Comparison of ENCODE assay signal across 8 cellular contexts in the genomic region with DNA sequence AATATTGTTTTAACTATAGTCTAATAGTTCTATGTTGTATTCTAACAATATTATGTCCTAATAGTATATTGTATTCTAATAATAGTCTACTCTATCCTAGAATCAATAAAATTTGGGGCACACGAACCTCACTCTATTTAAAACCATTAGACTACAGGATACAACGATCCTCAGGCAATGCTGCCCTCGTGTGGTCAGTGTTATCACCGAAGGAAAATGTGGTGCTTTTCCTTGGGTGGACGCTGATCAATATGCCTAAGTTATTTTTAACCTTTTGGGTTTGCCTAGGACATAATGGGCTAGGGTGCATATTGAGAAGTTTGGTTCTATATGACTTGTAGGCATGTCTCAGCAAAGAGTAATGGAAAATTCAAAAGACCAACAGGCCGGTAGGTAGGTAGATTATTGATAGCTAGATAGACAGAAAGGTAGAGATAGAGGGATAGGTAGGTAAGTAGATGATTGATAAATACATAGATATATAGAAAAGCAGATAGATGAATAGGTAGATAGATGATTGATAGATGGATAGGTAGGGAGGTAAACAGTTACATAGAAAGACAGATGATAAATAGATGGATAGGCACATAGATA.
A peak's percentile ranks its signal among the peaks of the same experiment; 100 is the strongest.
DNase-seq lines count a peak whose midpoint lies in the region; ATAC-seq and TF ChIP-seq lines count a peak whose summit lies in the region.

No MANE protein-coding gene starts in this region.

- H2AK5ac ChIP-seq in neuronal stem cell (ENCODE audit: low read depth, low read length): no peak overlapping the region

- no peak overlapping the region for H3K4me3 ChIP-seq in esophagus muscularis mucosa
- no peak overlapping the region for H3K4me3 ChIP-seq in neuronal stem cell (ENCODE audit: low read length in 2 of 2)

- no peaks in the 10 kb centered on the region for H3K9me3 Mint-ChIP-seq in Calu3 (ENCODE audit: low read depth, unreplicated experiment)

- H3K9me3 ChIP-seq in esophagus muscularis mucosa (no peaks in the 10 kb centered on the region), neuronal stem cell (replicated peaks in 1 of 2; ENCODE audit: control insufficient read depth in 2 of 2, insufficient read depth in 1 of 2, low read depth in 1 of 2, low read length in 2 of 2) (no peaks in the 10 kb centered on the region)

- H3K27me3 Mint-ChIP-seq in Calu3 (ENCODE audit: unreplicated experiment): no peaks in the 10 kb centered on the region

- TF ChIP-seq EP300 in esophagus muscularis mucosa (IDR thresholded peaks at IDR 0.05): no peak

- no peak overlapping the region for H3K23ac ChIP-seq in neuronal stem cell (ENCODE audit: low read depth, low read length, poor library complexity)

- intact Hi-C loops in Calu3 (cut with micrococcal nuclease; ENCODE audit: unreplicated experiment): loop anchor here (1.0 to 10.0 kb wide), 2 partner anchors 521 to 604 kb away; no protein-coding TSS in a partner anchor
- intact Hi-C loops in esophagus muscularis mucosa (cut with DNase I): loop anchor here (10.0 kb wide), 1 partner anchor 524 kb away; no protein-coding TSS in a partner anchor

- no TSS peak for BruUV-seq in Calu3 (replicated peaks; lab: Mats Ljungman, UMichigan)

- no peak overlapping the region for H2BK5ac ChIP-seq in neuronal stem cell (ENCODE audit: low read length)

- H2BK120ac ChIP-seq in neuronal stem cell (ENCODE audit: low read depth, low read length): no peak overlapping the region

- no peak for TF ChIP-seq POLR2A in esophagus muscularis mucosa (IDR thresholded peaks at IDR 0.05; ENCODE audit: low read depth)

- H3K4ac ChIP-seq in neuronal stem cell (ENCODE audit: low read length): no peak overlapping the region

- ATAC-seq in GM19324 (IDR thresholded peaks at IDR 0.05; ENCODE audit: low FRiP score, unreplicated experiment): peak; percentile 51

- no peak overlapping the region for H3K18ac ChIP-seq in neuronal stem cell (ENCODE audit: low read length)

- H3K4me1 Mint-ChIP-seq in Calu3 (ENCODE audit: low read depth, unreplicated experiment): no peaks in the 10 kb centered on the region

- H3K36me3 Mint-ChIP-seq in Calu3 (ENCODE audit: insufficient read depth, unreplicated experiment): no peaks in the 10 kb centered on the region

- 19% methylated on average over 6 of the region's 6 CpGs for WGBS in esophagus muscularis mucosa
- no CpG with 5 or more reads among the region's 6 CpGs for WGBS in neuronal stem cell (ENCODE audit: extremely low coverage in 2 of 2, insufficient read length in 2 of 2, insufficient replicate concordance in 1 of 2), 2 donors

- H4K8ac ChIP-seq in neuronal stem cell (ENCODE audit: low read depth, low read length): no peak overlapping the region

- H3K27ac ChIP-seq in esophagus muscularis mucosa (replicated peaks in 1 of 4) (no peak overlapping the region), neuronal stem cell (replicated peaks; ENCODE audit: low read length) (no peak overlapping the region)

- H2BK15ac ChIP-seq in neuronal stem cell (ENCODE audit: low read length): no peak overlapping the region

- CTCF ChIA-PET in Calu3 (lab: Charles Lee): interaction anchor here (0.7 to 1.0 kb wide), 2 partner anchors 89 to 521 kb away, joined by 5 to 8 read pairs; no protein-coding TSS in a partner anchor

- no peak overlapping the region for H3K27ac Mint-ChIP-seq in Calu3 (ENCODE audit: unreplicated experiment)

- DNase-seq in Calu3 (peak; percentile 43), NCI-H1048 (lab: John Stamatoyannopoulos, UW) (peak; percentile 5), esophagus muscularis mucosa (ENCODE audit: extremely low spot score) (no peak), neuronal stem cell (ENCODE audit: low spot score) (peak; percentile 23), NCI-H774 (lab: John Stamatoyannopoulos, UW) (no peak)
- peak; percentile 33 for DNase-seq in activated CD4-positive, alpha-beta T cell treated with anti-CD3 and anti-CD28 coated beads for 48 hours
- no peak for DNase-seq in activated CD4-positive, CD25-positive, alpha-beta regulatory T cell (lab: John Stamatoyannopoulos, UW)

- H4K91ac ChIP-seq in neuronal stem cell (ENCODE audit: low read depth, low read length, poor library complexity): no peak overlapping the region

- H3K4me3 Mint-ChIP-seq in Calu3 (ENCODE audit: low read depth, unreplicated experiment): no peak overlapping the region

- H3K27me3 ChIP-seq in esophagus muscularis mucosa (no peaks in the 10 kb centered on the region), neuronal stem cell (ENCODE audit: control insufficient read depth in 3 of 3, insufficient read depth in 3 of 3, low read depth in 1 of 3, low read length in 3 of 3) (no peaks in the 10 kb centered on the region)

- no peak overlapping the region for H3K9ac ChIP-seq in neuronal stem cell (ENCODE audit: low read depth, low read length, poor library complexity)

- no peak overlapping the region for H3K4me2 ChIP-seq in neuronal stem cell (ENCODE audit: insufficient read depth, low read length, poor library complexity, severe bottlenecking)

- H3K79me1 ChIP-seq in neuronal stem cell (ENCODE audit: low read depth, low read length): no peaks in the 10 kb centered on the region

- TF ChIP-seq CTCF in Calu3 (IDR thresholded peaks at IDR 0.05; ENCODE audit: unreplicated experiment): peak; percentile 35
- TF ChIP-seq CTCF in esophagus muscularis mucosa (IDR thresholded peaks at IDR 0.05): peak; percentile 22 to 46 (median 35)

- no peak overlapping the region for H2AFZ ChIP-seq in neuronal stem cell (ENCODE audit: low read length)

- H3K36me3 ChIP-seq in esophagus muscularis mucosa (peaks cover 0 to 7% (median 4%) of the 10 kb centered on the region in 4 donors), neuronal stem cell (replicated peaks in 1 of 2; ENCODE audit: control insufficient read depth in 2 of 2, insufficient read depth in 2 of 2, low read length in 2 of 2) (peaks cover 0 to 15% of the 10 kb centered on the region in 2 donors)

- H3K14ac ChIP-seq in neuronal stem cell (ENCODE audit: low read length): no peak overlapping the region

- H3K4me1 ChIP-seq in esophagus muscularis mucosa (no peaks in the 10 kb centered on the region), neuronal stem cell (ENCODE audit: control insufficient read depth in 2 of 2, insufficient read depth in 1 of 2, low read depth in 1 of 2, low read length in 2 of 2) (no peaks in the 10 kb centered on the region)

- H2BK12ac ChIP-seq in neuronal stem cell (ENCODE audit: low read length): no peak overlapping the region

Comparison
In these comparisons a context has a peak if more than half of its experiments do, and no peak if none do; other contexts are left out.
1. DNase-seq: peak in Calu3 (single experiment), NCI-H1048 (single experiment), activated CD4-positive, alpha-beta T cell treated with anti-CD3 and anti-CD28 coated beads for 48 hours (single experiment) and neuronal stem cell (single experiment); none in esophagus muscularis mucosa (single experiment), NCI-H774 (single experiment) and activated CD4-positive, CD25-positive, alpha-beta regulatory T cell (0 of 4).